Comparison of ENCODE assay signal across 20 cellular contexts in genomic region chr3:10725846-10726245, GRCh38.
"Had no signal": no experiment of that assay in that cellular context is flagged by ENCODE, and none has a peak within 500 bp of the region (broad histone marks: within the 10 kb centered on the region; RNA-seq: fewer than 3 reads in every experiment).

No MANE protein-coding gene starts in this region.

- ATAC-seq: esophagus mucosa, gastrocnemius medialis, heart right ventricle, left colon, left lung, left ventricle myocardium superior, lower lobe of right lung had no signal

- H3K27ac ChIP-seq: epithelial cell of prostate, esophagus squamous epithelium, gastrocnemius medialis, heart right ventricle, left lung, lower lobe of right lung had no signal

- H3K4me3 ChIP-seq: esophagus squamous epithelium, gastrocnemius medialis, heart right ventricle, left lung, lower lobe of right lung had no signal

- DNase-seq: cortex of kidney; effector CD4-positive, alpha-beta T cell; effector memory CD4-positive, alpha-beta T cell; esophagus squamous epithelium; foreskin fibroblast; foreskin melanocyte; gastrocnemius medialis; glutamatergic neuron; heart right ventricle; hippocampal formation; kidney; kidney glomerular epithelial cell; left colon; left lung; left ventricle myocardium superior; lower lobe of right lung; mesenchymal stem cell; midbrain had no signal
